ENCODE assay signal across 15 cellular contexts in genomic region chr9:138100711-138101349, GRCh38.
DNase-seq lines count a peak whose midpoint lies in the region; ATAC-seq and TF ChIP-seq lines count a peak whose summit lies in the region.
"Had no signal": no experiment of that assay in that cellular context is flagged by ENCODE, and none has a peak within 500 bp of the region (broad histone marks: within the 10 kb centered on the region; RNA-seq: fewer than 3 reads in every experiment).

No MANE protein-coding gene starts in this region.

- ATAC-seq in natural killer cell treated with Interleukin-12 subunit alpha and Interleukin-12 subunit beta and Interleukin-15 and Interleukin-18, amount 100 ng/mL, for 72 hours, result no peak
- no peak for ATAC-seq in natural killer cell

- POLR2A ChIA-PET in OCI-LY7 (lab: Charles Lee), result no interaction called here

- H3K9me3 Mint-ChIP-seq in natural killer cell treated with Interleukin-12 subunit alpha and Interleukin-12 subunit beta and Interleukin-15 and Interleukin-18, amount 100 ng/mL, for 72 hours, result no peaks in the 10 kb centered on the region
- no peaks in the 10 kb centered on the region for H3K9me3 Mint-ChIP-seq in natural killer cell
- H3K9me3 Mint-ChIP-seq: activated CD4-positive, alpha-beta T cell treated with anti-CD3 and anti-CD28 coated beads, Interleukin-2, amount 10 ng/mL, durations not matched to agents 7 days and 5 days; activated naive CD8-positive, alpha-beta T cell treated with anti-CD3 and anti-CD28 coated beads, Interleukin-2, amount 10 ng/mL, durations not matched to agents 7 days and 5 days had no signal

- DNase-seq in natural killer cell treated with Interleukin-12 subunit alpha and Interleukin-12 subunit beta and Interleukin-15 and Interleukin-18, amount 100 ng/mL, for 72 hours (ENCODE audit: low spot score), result peak; percentile 49
- no peak for DNase-seq in natural killer cell
- DNase-seq in OCI-LY7 (ENCODE audit: low spot score), result peak; percentile 2
- peak; percentile 87 for DNase-seq in esophagus muscularis mucosa (ENCODE audit: extremely low spot score)
- no peak for DNase-seq in HPDE6-E6E7 (ENCODE audit: extremely low spot score)
- DNase-seq in ureter (ENCODE audit: low spot score), result no peak
- DNase-seq in NCI-H1105 treated with DMSO at 0.1 percent for 48 hours (lab: John Stamatoyannopoulos, UW), result no peak
- no peak for DNase-seq in cerebellar nuclear complex (lab: John Stamatoyannopoulos, UW)
- DNase-seq: activated CD4-positive, alpha-beta T cell treated with anti-CD3 and anti-CD28 coated beads, Interleukin-2, amount 10 ng/mL, durations not matched to agents 7 days and 5 days; activated naive CD8-positive, alpha-beta T cell treated with anti-CD3 and anti-CD28 coated beads, Interleukin-2, amount 10 ng/mL, durations not matched to agents 7 days and 5 days; cortex of kidney; foreskin melanocyte; MV-4-11; NCI-H524 had no signal

- no peak overlapping the region for H3K4me2 ChIP-seq in OCI-LY7 (ENCODE audit: low read length)

- TF ChIP-seq POLR2A in esophagus muscularis mucosa (IDR thresholded peaks at IDR 0.05; ENCODE audit: low read depth), result no peak

- H3K9me2 ChIP-seq in OCI-LY7 (ENCODE audit: insufficient read depth, low read length), result no peaks in the 10 kb centered on the region

- no peaks in the 10 kb centered on the region for H3K36me3 Mint-ChIP-seq in natural killer cell treated with Interleukin-12 subunit alpha and Interleukin-12 subunit beta and Interleukin-15 and Interleukin-18, amount 100 ng/mL, for 72 hours
- no peaks in the 10 kb centered on the region for H3K36me3 Mint-ChIP-seq in natural killer cell
- H3K36me3 Mint-ChIP-seq: activated naive CD8-positive, alpha-beta T cell treated with anti-CD3 and anti-CD28 coated beads, Interleukin-2, amount 10 ng/mL, durations not matched to agents 7 days and 5 days had no signal

- H3K4me3 Mint-ChIP-seq in natural killer cell treated with Interleukin-12 subunit alpha and Interleukin-12 subunit beta and Interleukin-15 and Interleukin-18, amount 100 ng/mL, for 72 hours, result no peak overlapping the region
- no peak overlapping the region for H3K4me3 Mint-ChIP-seq in natural killer cell
- H3K4me3 Mint-ChIP-seq: activated CD4-positive, alpha-beta T cell treated with anti-CD3 and anti-CD28 coated beads, Interleukin-2, amount 10 ng/mL, durations not matched to agents 7 days and 5 days; activated naive CD8-positive, alpha-beta T cell treated with anti-CD3 and anti-CD28 coated beads, Interleukin-2, amount 10 ng/mL, durations not matched to agents 7 days and 5 days had no signal

- no peaks in the 10 kb centered on the region for H3K36me3 ChIP-seq in OCI-LY7 (ENCODE audit: insufficient read depth, low read length)
- H3K36me3 ChIP-seq in esophagus muscularis mucosa, result no peaks in the 10 kb centered on the region

- H3K4me3 ChIP-seq in OCI-LY7 (ENCODE audit: low read depth, low read length, poor library complexity, severe bottlenecking) (no peak overlapping the region), esophagus muscularis mucosa (no peak overlapping the region)

- H3K79me2 ChIP-seq in OCI-LY7 (ENCODE audit: insufficient read depth, low read depth, low read length), result no peaks in the 10 kb centered on the region

- H4K20me1 ChIP-seq in OCI-LY7 (ENCODE audit: insufficient read depth, low read length), result no peaks in the 10 kb centered on the region

- WGBS in esophagus muscularis mucosa, result 85% methylated on average over 30 of the region's 30 CpGs

- TF ChIP-seq CTCF in natural killer cell (IDR thresholded peaks at IDR 0.05) (no peak), OCI-LY7 (conservative IDR thresholded peaks at IDR 0.05; ENCODE audit: low read length) (0 out of 2 replicates have a peak, but pooled peaks have one; percentile 21), esophagus muscularis mucosa (IDR thresholded peaks at IDR 0.05) (no peak)

- no peak for TF ChIP-seq EP300 in esophagus muscularis mucosa (IDR thresholded peaks at IDR 0.05)

- H2AFZ ChIP-seq in OCI-LY7 (ENCODE audit: low read length), result no peak overlapping the region

- H3K4me1 ChIP-seq in OCI-LY7 (ENCODE audit: insufficient read depth, low read length, poor library complexity, severe bottlenecking) (no peaks in the 10 kb centered on the region), esophagus muscularis mucosa (no peaks in the 10 kb centered on the region)

- H3K4me1 Mint-ChIP-seq in natural killer cell treated with Interleukin-12 subunit alpha and Interleukin-12 subunit beta and Interleukin-15 and Interleukin-18, amount 100 ng/mL, for 72 hours (ENCODE audit: low read depth in 2 of 2), result no peaks in the 10 kb centered on the region
- no peaks in the 10 kb centered on the region for H3K4me1 Mint-ChIP-seq in natural killer cell
- H3K4me1 Mint-ChIP-seq: activated CD4-positive, alpha-beta T cell treated with anti-CD3 and anti-CD28 coated beads, Interleukin-2, amount 10 ng/mL, durations not matched to agents 7 days and 5 days; activated naive CD8-positive, alpha-beta T cell treated with anti-CD3 and anti-CD28 coated beads, Interleukin-2, amount 10 ng/mL, durations not matched to agents 7 days and 5 days had no signal

- H3K27ac ChIP-seq in OCI-LY7 (ENCODE audit: low read depth, low read length, poor library complexity, severe bottlenecking) (no peak overlapping the region), esophagus muscularis mucosa (replicated peaks in 1 of 4) (no peak overlapping the region)
- H3K27ac ChIP-seq: C4-2B had no signal

- no peaks in the 10 kb centered on the region for H3K27me3 Mint-ChIP-seq in natural killer cell treated with Interleukin-12 subunit alpha and Interleukin-12 subunit beta and Interleukin-15 and Interleukin-18, amount 100 ng/mL, for 72 hours
- no peaks in the 10 kb centered on the region for H3K27me3 Mint-ChIP-seq in natural killer cell (ENCODE audit: low read depth in 2 of 2)
- H3K27me3 Mint-ChIP-seq: activated CD4-positive, alpha-beta T cell treated with anti-CD3 and anti-CD28 coated beads, Interleukin-2, amount 10 ng/mL, durations not matched to agents 7 days and 5 days; activated naive CD8-positive, alpha-beta T cell treated with anti-CD3 and anti-CD28 coated beads, Interleukin-2, amount 10 ng/mL, durations not matched to agents 7 days and 5 days had no signal

- intact Hi-C loops in natural killer cell (cut with micrococcal nuclease) (no loop called here), OCI-LY7 (cut with micrococcal nuclease; ENCODE audit: unreplicated experiment) (no loop called here), esophagus muscularis mucosa (cut with DNase I) (no loop called here)

- BruUV-seq in OCI-LY7 (replicated peaks; lab: Mats Ljungman, UMichigan), result no TSS peak

- CTCF ChIA-PET in OCI-LY7 (lab: Charles Lee; ENCODE audit: unreplicated experiment), result interaction anchor here (0.7 kb wide), 1 partner anchor 55 kb away, joined by 4 read pairs; no protein-coding TSS in a partner anchor

- peaks cover 0 to 45% (median 0%) of the 10 kb centered on the region in 4 donors for H3K27me3 ChIP-seq in esophagus muscularis mucosa

- H3K9me3 ChIP-seq in OCI-LY7 (ENCODE audit: low read length), result no peaks in the 10 kb centered on the region
- H3K9me3 ChIP-seq in esophagus muscularis mucosa, result no peaks in the 10 kb centered on the region

- H3K27ac Mint-ChIP-seq in natural killer cell treated with Interleukin-12 subunit alpha and Interleukin-12 subunit beta and Interleukin-15 and Interleukin-18, amount 100 ng/mL, for 72 hours, result no peak overlapping the region
- H3K27ac Mint-ChIP-seq in natural killer cell, result no peak overlapping the region
- H3K27ac Mint-ChIP-seq: activated CD4-positive, alpha-beta T cell treated with anti-CD3 and anti-CD28 coated beads, Interleukin-2, amount 10 ng/mL, durations not matched to agents 7 days and 5 days; activated naive CD8-positive, alpha-beta T cell treated with anti-CD3 and anti-CD28 coated beads, Interleukin-2, amount 10 ng/mL, durations not matched to agents 7 days and 5 days had no signal

Comparison
In these comparisons a context has a peak if more than half of its experiments do, and no peak if none do; other contexts are left out.
1. DNase-seq: peak in natural killer cell treated with Interleukin-12 subunit alpha and Interleukin-12 subunit beta and Interleukin-15 and Interleukin-18, amount 100 ng/mL, for 72 hours (single experiment), OCI-LY7 (single experiment) and esophagus muscularis mucosa (single experiment); none in natural killer cell (single experiment), HPDE6-E6E7 (single experiment), ureter (single experiment), NCI-H1105 treated with DMSO at 0.1 percent for 48 hours (single experiment) and cerebellar nuclear complex (0 of 2).